In genomic region chr4:169618286-169618685, GRCh38 we compare ENCODE assay signal across 15 cellular contexts. TPM values are rescaled to one million over a fixed set of nuclear protein-coding genes. Genes with fewer than 3 reads are reported as not detected.
DNase-seq lines count a peak whose midpoint lies in the region; ATAC-seq and TF ChIP-seq lines count a peak whose summit lies in the region.
"Had no signal": no experiment of that assay in that cellular context is flagged by ENCODE, and none has a peak within 500 bp of the region (broad histone marks: within the 10 kb centered on the region; RNA-seq: fewer than 3 reads in every experiment).

No MANE protein-coding gene starts in this region.

- no peak for DNase-seq in stimulated activated naive CD8-positive, alpha-beta T cell treated with anti-CD3 and anti-CD28 coated beads, Interleukin-15, Interleukin-2, amounts not matched to agents 100 U/mL and 50 U/mL, for 24 hours
- no peak for DNase-seq in activated CD4-positive, alpha-beta memory T cell treated with anti-CD3 and anti-CD28 coated beads, Interleukin-2, amount 10 ng/mL, durations not matched to agents 7 days and 5 days
- DNase-seq in foreskin fibroblast = peak; percentile 41 to 51
- no peak for DNase-seq in tibial artery
- DNase-seq in central memory CD4-positive, alpha-beta T cell = no peak
- DNase-seq in AG08396 (ENCODE audit: low spot score) = no peak
- DNase-seq: activated CD4-positive, alpha-beta T cell treated with anti-CD3 and anti-CD28 coated beads for 48 hours; C1 segment of cervical spinal cord; foreskin melanocyte; MV-4-11; NCI-H524; SIG-M5; sigmoid colon had no signal

- no peak overlapping the region for H3K4me3 ChIP-seq in foreskin fibroblast (ENCODE audit: low read depth in 1 of 2, low read length in 2 of 2)
- no peak overlapping the region for H3K4me3 ChIP-seq in tibial artery
- H3K4me3 ChIP-seq: sigmoid colon had no signal

- peak overlapping the region; percentile 98 for H3K27ac Mint-ChIP-seq in stimulated activated naive CD8-positive, alpha-beta T cell treated with anti-CD3 and anti-CD28 coated beads, Interleukin-15, Interleukin-2, amounts not matched to agents 100 ng/mL and 50 ng/mL, for 24 hours
- H3K27ac Mint-ChIP-seq in activated CD4-positive, alpha-beta memory T cell treated with anti-CD3 and anti-CD28 coated beads, Interleukin-2, amount 10 ng/mL, durations not matched to agents 7 days and 5 days = peak overlapping the region; percentile 99

- no peaks in the 10 kb centered on the region for H3K9me3 Mint-ChIP-seq in stimulated activated naive CD8-positive, alpha-beta T cell treated with anti-CD3 and anti-CD28 coated beads, Interleukin-15, Interleukin-2, amounts not matched to agents 100 ng/mL and 50 ng/mL, for 24 hours
- H3K9me3 Mint-ChIP-seq in activated CD4-positive, alpha-beta memory T cell treated with anti-CD3 and anti-CD28 coated beads, Interleukin-2, amount 10 ng/mL, durations not matched to agents 7 days and 5 days = no peaks in the 10 kb centered on the region

- H3K4me1 ChIP-seq in tibial artery = peaks cover 0 to 25% (median 16%) of the 10 kb centered on the region in 4 donors

- H3K36me3 Mint-ChIP-seq in stimulated activated naive CD8-positive, alpha-beta T cell treated with anti-CD3 and anti-CD28 coated beads, Interleukin-15, Interleukin-2, amounts not matched to agents 100 ng/mL and 50 ng/mL, for 24 hours (ENCODE audit: low read depth) = no peaks in the 10 kb centered on the region
- H3K36me3 Mint-ChIP-seq in activated CD4-positive, alpha-beta memory T cell treated with anti-CD3 and anti-CD28 coated beads, Interleukin-2, amount 10 ng/mL, durations not matched to agents 7 days and 5 days (ENCODE audit: low read depth) = no peaks in the 10 kb centered on the region

- intact Hi-C loops in tibial artery (cut with DNase I; ENCODE audit: low total_unique reads) = loop anchor here (10.0 kb wide), 1 partner anchor 137 kb away; the partner anchor contains the start of gene HPF1

- H3K27ac ChIP-seq in tibial artery = no peak overlapping the region

- H3K36me3 ChIP-seq in tibial artery = no peaks in the 10 kb centered on the region
- H3K36me3 ChIP-seq: sigmoid colon had no signal

- H3K9me3 ChIP-seq in tibial artery = no peaks in the 10 kb centered on the region
- H3K9me3 ChIP-seq: sigmoid colon had no signal

- POLR2A ChIA-PET in activated CD4-positive, alpha-beta memory T cell treated with anti-CD3 and anti-CD28 coated beads, Interleukin-2, amount 10 ng/mL, durations not matched to agents 7 days and 5 days (lab: Charles Lee) = no interaction called here

- no peaks in the 10 kb centered on the region for H3K27me3 ChIP-seq in tibial artery
- H3K27me3 ChIP-seq: sigmoid colon had no signal

- peaks cover 59% of the 10 kb centered on the region for H3K4me1 Mint-ChIP-seq in stimulated activated naive CD8-positive, alpha-beta T cell treated with anti-CD3 and anti-CD28 coated beads, Interleukin-15, Interleukin-2, amounts not matched to agents 100 ng/mL and 50 ng/mL, for 24 hours (ENCODE audit: low read depth)
- peaks cover 55% of the 10 kb centered on the region for H3K4me1 Mint-ChIP-seq in activated CD4-positive, alpha-beta memory T cell treated with anti-CD3 and anti-CD28 coated beads, Interleukin-2, amount 10 ng/mL, durations not matched to agents 7 days and 5 days

- peak overlapping the region; percentile 95 for H3K4me3 Mint-ChIP-seq in stimulated activated naive CD8-positive, alpha-beta T cell treated with anti-CD3 and anti-CD28 coated beads, Interleukin-15, Interleukin-2, amounts not matched to agents 100 ng/mL and 50 ng/mL, for 24 hours
- no peak overlapping the region for H3K4me3 Mint-ChIP-seq in activated CD4-positive, alpha-beta memory T cell treated with anti-CD3 and anti-CD28 coated beads, Interleukin-2, amount 10 ng/mL, durations not matched to agents 7 days and 5 days

- no peak for ATAC-seq in stimulated activated naive CD8-positive, alpha-beta T cell treated with anti-CD3 and anti-CD28 coated beads, Interleukin-15, Interleukin-2, amounts not matched to agents 100 U/mL and 50 U/mL, for 24 hours
- no peak for ATAC-seq in HG03139 (IDR thresholded peaks at IDR 0.05; ENCODE audit: unreplicated experiment)

- H3K27me3 Mint-ChIP-seq in stimulated activated naive CD8-positive, alpha-beta T cell treated with anti-CD3 and anti-CD28 coated beads, Interleukin-15, Interleukin-2, amounts not matched to agents 100 ng/mL and 50 ng/mL, for 24 hours = no peaks in the 10 kb centered on the region
- no peaks in the 10 kb centered on the region for H3K27me3 Mint-ChIP-seq in activated CD4-positive, alpha-beta memory T cell treated with anti-CD3 and anti-CD28 coated beads, Interleukin-2, amount 10 ng/mL, durations not matched to agents 7 days and 5 days

- no peak for TF ChIP-seq CTCF in foreskin fibroblast (IDR thresholded peaks at IDR 0.05; ENCODE audit: low read depth, low read length)
- no peak for TF ChIP-seq CTCF in tibial artery (IDR thresholded peaks at IDR 0.05)

- CTCF ChIA-PET in activated CD4-positive, alpha-beta memory T cell treated with anti-CD3 and anti-CD28 coated beads, Interleukin-2, amount 10 ng/mL, durations not matched to agents 7 days and 5 days (lab: Charles Lee) = interaction anchor here (0.9 to 2.8 kb wide), 4 partner anchors 10 to 138 kb away, joined by 3 to 11 read pairs (median 4); no protein-coding TSS in a partner anchor

RNA-seq across cellular contexts. Expression of gene CLCN3, which starts 2.1 kb away (rescaled TPM):
- 10 to 100 TPM; 24.5 to 26.4 TPM for total RNA-seq in activated CD4-positive, alpha-beta memory T cell treated with anti-CD3 and anti-CD28 coated beads, Interleukin-2, amount 10 ng/mL, durations not matched to agents 7 days and 5 days

RNA-seq across cellular contexts. Expression of gene NEK1, which starts 5.9 kb away (rescaled TPM):
- 10 to 100 TPM; 14.6 to 14.8 TPM for total RNA-seq in activated CD4-positive, alpha-beta memory T cell treated with anti-CD3 and anti-CD28 coated beads, Interleukin-2, amount 10 ng/mL, durations not matched to agents 7 days and 5 days

Comparison
In these comparisons a context has a peak if more than half of its experiments do, and no peak if none do; other contexts are left out.
1. DNase-seq: peak in foreskin fibroblast (2 of 2); none in stimulated activated naive CD8-positive, alpha-beta T cell treated with anti-CD3 and anti-CD28 coated beads, Interleukin-15, Interleukin-2, amounts not matched to agents 100 U/mL and 50 U/mL, for 24 hours (single experiment), activated CD4-positive, alpha-beta memory T cell treated with anti-CD3 and anti-CD28 coated beads, Interleukin-2, amount 10 ng/mL, durations not matched to agents 7 days and 5 days (single experiment), tibial artery (0 of 2), central memory CD4-positive, alpha-beta T cell (single experiment) and AG08396 (single experiment).